Comparison of ENCODE assay signal across 23 cellular contexts in genomic region chr11:61907282-61907681, GRCh38. TPM values are rescaled to one million over a fixed set of nuclear protein-coding genes. Genes with fewer than 3 reads are reported as not detected.
"Had no signal": no experiment of that assay in that cellular context is flagged by ENCODE, and none has a peak within 500 bp of the region (broad histone marks: within the 10 kb centered on the region; RNA-seq: fewer than 3 reads in every experiment).

No MANE protein-coding gene starts in this region.

- H3K4me3 ChIP-seq: ascending aorta, esophagus muscularis mucosa, gastroesophageal sphincter, lung, ovary, thoracic aorta, upper lobe of left lung had no signal

- H3K36me3 ChIP-seq: ovary had no signal

- ATAC-seq: gastroesophageal sphincter; sciatic nerve; SK-N-SH treated with all-trans-retinoic acid at 6 μM for 48 hours; stimulated activated effector memory CD8-positive, alpha-beta T cell treated with anti-CD3 and anti-CD28 coated beads, Interleukin-12 subunit alpha, Interleukin-12 subunit beta, amount 100 ng/mL, for 72 hours had no signal

- H3K27ac ChIP-seq: ascending aorta, esophagus muscularis mucosa, gastroesophageal sphincter, thoracic aorta, upper lobe of left lung had no signal

- FAIRE-seq: endothelial cell of umbilical vein had no signal

- DNase-seq: activated CD4-positive, alpha-beta T cell treated with anti-CD3 and anti-CD28 coated beads, Interleukin-2, amount 10 ng/mL, durations not matched to agents 7 days and 5 days; activated CD8-positive, alpha-beta memory T cell treated with anti-CD3 and anti-CD28 coated beads, Interleukin-2, amount 50 U/mL, for 4 hours; activated effector memory CD4-positive, alpha-beta T cell treated with Interleukin-2 at 50 U/mL for 16 hours; activated naive CD4-positive, alpha-beta T cell treated with anti-CD3 and anti-CD28 coated beads, Interleukin-2, amount 10 ng/mL, durations not matched to agents 7 days and 5 days; activated T-cell treated with anti-CD3 and anti-CD28 coated beads, Interleukin-2, amount 50 U/mL, for 48 hours; cerebellar nuclear complex; effector CD8-positive, alpha-beta T cell; immature natural killer cell; midbrain; stimulated activated CD4-positive, alpha-beta T cell treated with anti-CD3 and anti-CD28 coated beads, Interleukin-4, amount 100 ng/mL, for 24 hours; T-helper 1 cell; T-helper 9 cell; upper lobe of left lung had no signal

- H3K9me3 ChIP-seq: ascending aorta, esophagus muscularis mucosa, gastroesophageal sphincter, ovary, thoracic aorta, upper lobe of left lung had no signal

- H3K27me3 ChIP-seq: ascending aorta, esophagus muscularis mucosa, gastroesophageal sphincter, ovary, upper lobe of left lung had no signal

RNA-seq across cellular contexts. Expression of gene RAB3IL1, which starts 10.1 kb away (rescaled TPM):
- total RNA-seq: activated CD4-positive, alpha-beta T cell treated with anti-CD3 and anti-CD28 coated beads, Interleukin-2, amount 10 ng/mL, durations not matched to agents 7 days and 5 days had no signal
- polyA plus RNA-seq: immature natural killer cell had no signal

RNA-seq across cellular contexts. Expression of gene BEST1, which starts 42.9 kb away (rescaled TPM):
- total RNA-seq: activated CD4-positive, alpha-beta T cell treated with anti-CD3 and anti-CD28 coated beads, Interleukin-2, amount 10 ng/mL, durations not matched to agents 7 days and 5 days; endothelial cell of umbilical vein had no signal
